In genomic region chr9:128361296-128361980, GRCh38 we compare ENCODE assay signal across 8 cellular contexts. TPM values are rescaled to one million over a fixed set of nuclear protein-coding genes. Genes with fewer than 3 reads are reported as not detected.
DNase-seq lines count a peak whose midpoint lies in the region; ATAC-seq, FAIRE-seq and TF ChIP-seq lines count a peak whose summit lies in the region.

No MANE protein-coding gene starts in this region.

- H3K27me3 ChIP-seq in HepG2 (ENCODE audit: control insufficient read depth in 1 of 2, insufficient read depth in 2 of 2, low read length in 2 of 2) (no peaks in the 10 kb centered on the region; a peak in 1 of 5 replicates), thoracic aorta (replicated peaks; ENCODE audit: insufficient read depth) (no peaks in the 10 kb centered on the region)

- H3K36me3 ChIP-seq in HepG2 (replicated peaks in 1 of 2; ENCODE audit: control insufficient read depth in 1 of 2, insufficient read depth in 2 of 2, low read length in 2 of 2) (0 out of 5 replicates have a peak, but pooled peaks cover 0 to 1% of the 10 kb centered on the region in 2 experiments), thoracic aorta (no peaks in the 10 kb centered on the region)

- no peak for ATAC-seq in HepG2
- ATAC-seq in thoracic aorta (ENCODE audit: insufficient number of reproducible peaks, low FRiP score, low read depth), result no peak
- no peak for ATAC-seq in GM18519 (IDR thresholded peaks at IDR 0.05; ENCODE audit: low FRiP score, unreplicated experiment)
- no peak for ATAC-seq in HG02981 (IDR thresholded peaks at IDR 0.05; ENCODE audit: unreplicated experiment)

- H3K9me3 Mint-ChIP-seq in activated CD4-positive, alpha-beta memory T cell treated with anti-CD3 and anti-CD28 coated beads for 36 hours, result no peaks in the 10 kb centered on the region
- no peaks in the 10 kb centered on the region for H3K9me3 Mint-ChIP-seq in activated CD4-positive, alpha-beta memory T cell treated with anti-CD3 and anti-CD28 coated beads, Interleukin-2, amount 10 ng/mL, durations not matched to agents 7 days and 5 days
- H3K9me3 Mint-ChIP-seq in activated naive CD8-positive, alpha-beta T cell treated with anti-CD3 and anti-CD28 coated beads for 36 hours, result no peaks in the 10 kb centered on the region

- CTCF ChIA-PET in activated CD4-positive, alpha-beta memory T cell treated with anti-CD3 and anti-CD28 coated beads for 36 hours (lab: Charles Lee), result interaction anchor here (0.6 to 2.9 kb wide), 23 partner anchors 10 to 603 kb away, joined by 3 to 42 read pairs (median 6); partner anchors contain the start of genes CERCAM, ENDOG and URM1
- CTCF ChIA-PET in activated CD4-positive, alpha-beta memory T cell treated with anti-CD3 and anti-CD28 coated beads, Interleukin-2, amount 10 ng/mL, durations not matched to agents 7 days and 5 days (lab: Charles Lee), result interaction anchor here (0.9 to 3.4 kb wide), 30 partner anchors 10 to 457 kb away, joined by 3 to 56 read pairs (median 6); partner anchors contain the start of genes ENDOG, SLC27A4 and URM1
- CTCF ChIA-PET in HepG2 (lab: Yijun Ruan, JAX; ENCODE audit: low intra/inter-chr PET ratio, low total read pairs), result interaction anchor here (1.3 to 2.5 kb wide), 3 partner anchors 49 to 53 kb away, joined by 3 to 24 read pairs (median 9); no protein-coding TSS in a partner anchor

- H4K20me1 ChIP-seq in HepG2 (ENCODE audit: insufficient read depth, low read length), result no peaks in the 10 kb centered on the region

- H3K9me3 ChIP-seq in HepG2 (ENCODE audit: low read length) (no peaks in the 10 kb centered on the region), thoracic aorta (no peaks in the 10 kb centered on the region)

- H3K79me2 ChIP-seq in HepG2 (ENCODE audit: insufficient read depth, low read length), result no peaks in the 10 kb centered on the region

- no peaks in the 10 kb centered on the region for H3K27me3 Mint-ChIP-seq in activated CD4-positive, alpha-beta memory T cell treated with anti-CD3 and anti-CD28 coated beads for 36 hours
- no peaks in the 10 kb centered on the region for H3K27me3 Mint-ChIP-seq in activated CD4-positive, alpha-beta memory T cell treated with anti-CD3 and anti-CD28 coated beads, Interleukin-2, amount 10 ng/mL, durations not matched to agents 7 days and 5 days
- no peaks in the 10 kb centered on the region for H3K27me3 Mint-ChIP-seq in activated naive CD8-positive, alpha-beta T cell treated with anti-CD3 and anti-CD28 coated beads for 36 hours

- FAIRE-seq in HepG2 (lab: Jason Lieb, UNC), result no peak

- H3K4me1 Mint-ChIP-seq in activated CD4-positive, alpha-beta memory T cell treated with anti-CD3 and anti-CD28 coated beads for 36 hours (ENCODE audit: low read depth), result peaks cover 9% of the 10 kb centered on the region
- peaks cover 11% of the 10 kb centered on the region for H3K4me1 Mint-ChIP-seq in activated CD4-positive, alpha-beta memory T cell treated with anti-CD3 and anti-CD28 coated beads, Interleukin-2, amount 10 ng/mL, durations not matched to agents 7 days and 5 days
- peaks cover 23% of the 10 kb centered on the region for H3K4me1 Mint-ChIP-seq in activated naive CD8-positive, alpha-beta T cell treated with anti-CD3 and anti-CD28 coated beads for 36 hours

- TF ChIP-seq CTCF in HepG2 (CRISPR knock-in tag; IDR thresholded peaks at IDR 0.05), result no peak
- TF ChIP-seq CTCF in thoracic aorta (IDR thresholded peaks at IDR 0.05), result no peak

- intact Hi-C loops in activated CD4-positive, alpha-beta memory T cell treated with anti-CD3 and anti-CD28 coated beads for 36 hours (cut with micrococcal nuclease), result loop anchor here (5.0 kb wide), 1 partner anchor 64 kb away; no protein-coding TSS in a partner anchor
- intact Hi-C loops in HepG2 (cut with micrococcal nuclease; ENCODE audit: unreplicated experiment), result no loop called here

- H3K4me3 ChIP-seq in HepG2 (replicated peaks in 1 of 3; ENCODE audit: insufficient read depth in 1 of 3, low read depth in 2 of 3, low read length in 3 of 3), result no peak overlapping the region
- peak overlapping the region; percentile 73 for H3K4me3 ChIP-seq in thoracic aorta

- H3K27ac Mint-ChIP-seq in activated CD4-positive, alpha-beta memory T cell treated with anti-CD3 and anti-CD28 coated beads for 36 hours, result peak overlapping the region; percentile 53
- H3K27ac Mint-ChIP-seq in activated CD4-positive, alpha-beta memory T cell treated with anti-CD3 and anti-CD28 coated beads, Interleukin-2, amount 10 ng/mL, durations not matched to agents 7 days and 5 days, result no peak overlapping the region
- peak overlapping the region; percentile 49 for H3K27ac Mint-ChIP-seq in activated naive CD8-positive, alpha-beta T cell treated with anti-CD3 and anti-CD28 coated beads for 36 hours

- in situ Hi-C loops in HepG2 (cut with HindIII; ENCODE audit: extremely low pct_ligation_motif_present, low pct_unique_long_range_greater_than_20kb), result loop anchor here (5.0 kb wide), 1 partner anchor 51 kb away; no protein-coding TSS in a partner anchor

- WGBS in HepG2 (ENCODE audit: low lambda C conversion rate), result 71% methylated on average over 14 of the region's 14 CpGs

- no peak overlapping the region for H3K9ac ChIP-seq in HepG2 (ENCODE audit: insufficient read depth, low read depth, low read length)

- TF ChIP-seq RAD21 in HepG2 (CRISPR knock-in tag; IDR thresholded peaks at IDR 0.05), result no peak

- peaks cover 34% of the 10 kb centered on the region for H3K4me1 ChIP-seq in HepG2 (ENCODE audit: insufficient read depth, low read length)
- H3K4me1 ChIP-seq in thoracic aorta (ENCODE audit: control insufficient read depth in 1 of 2, low read depth in 2 of 2), result peaks cover 4 to 18% of the 10 kb centered on the region in 2 donors

- no peak for TF ChIP-seq POLR2A in HepG2 (IDR thresholded peaks at IDR 0.05; ENCODE audit: insufficient read depth in 1 of 2, low read depth in 2 of 2, low read length in 2 of 2)

- POLR2A ChIA-PET in activated CD4-positive, alpha-beta memory T cell treated with anti-CD3 and anti-CD28 coated beads for 36 hours (lab: Charles Lee), result interaction anchor here (0.6 to 0.7 kb wide), 2 partner anchors 9 to 689 kb away, joined by 3 to 4 read pairs; no protein-coding TSS in a partner anchor
- POLR2A ChIA-PET in activated CD4-positive, alpha-beta memory T cell treated with anti-CD3 and anti-CD28 coated beads, Interleukin-2, amount 10 ng/mL, durations not matched to agents 7 days and 5 days (lab: Charles Lee), result interaction anchor here (0.8 to 2.2 kb wide), 4 partner anchors 10 to 201 kb away, joined by 3 to 31 read pairs (median 4); partner anchors contain the start of genes BBLN and URM1
- POLR2A ChIA-PET in HepG2 (lab: Yijun Ruan, JAX), result interaction anchor here (1.0 to 1.5 kb wide), 6 partner anchors 10 to 86 kb away, joined by 3 to 14 read pairs (median 6); partner anchors contain the start of genes GOLGA2, SWI5 and URM1

- H3K4me3 Mint-ChIP-seq in activated CD4-positive, alpha-beta memory T cell treated with anti-CD3 and anti-CD28 coated beads for 36 hours, result peak overlapping the region; percentile 50
- no peak overlapping the region for H3K4me3 Mint-ChIP-seq in activated CD4-positive, alpha-beta memory T cell treated with anti-CD3 and anti-CD28 coated beads, Interleukin-2, amount 10 ng/mL, durations not matched to agents 7 days and 5 days
- no peak overlapping the region for H3K4me3 Mint-ChIP-seq in activated naive CD8-positive, alpha-beta T cell treated with anti-CD3 and anti-CD28 coated beads for 36 hours

- no peak overlapping the region for H2AFZ ChIP-seq in HepG2 (ENCODE audit: low read length)

- TF ChIP-seq EP300 in HepG2 (IDR thresholded peaks at IDR 0.05; ENCODE audit: low read depth in 2 of 2, low read length in 2 of 2), result no peak
- no peak for TF ChIP-seq EP300 in HepG2 (CRISPR knock-in tag; IDR thresholded peaks at IDR 0.05; ENCODE audit: borderline replicate concordance)

- BruUV-seq in HepG2 (replicated peaks; lab: Mats Ljungman, UMichigan), result no TSS peak

- no peaks in the 10 kb centered on the region for H3K36me3 Mint-ChIP-seq in activated CD4-positive, alpha-beta memory T cell treated with anti-CD3 and anti-CD28 coated beads for 36 hours
- no peaks in the 10 kb centered on the region for H3K36me3 Mint-ChIP-seq in activated CD4-positive, alpha-beta memory T cell treated with anti-CD3 and anti-CD28 coated beads, Interleukin-2, amount 10 ng/mL, durations not matched to agents 7 days and 5 days (ENCODE audit: low read depth)
- peaks cover 4% of the 10 kb centered on the region for H3K36me3 Mint-ChIP-seq in activated naive CD8-positive, alpha-beta T cell treated with anti-CD3 and anti-CD28 coated beads for 36 hours

- peak overlapping the region; percentile 98 for H3K4me2 ChIP-seq in HepG2 (ENCODE audit: low read depth, low read length)

- no peak for DNase-seq in activated CD4-positive, alpha-beta memory T cell treated with anti-CD3 and anti-CD28 coated beads for 36 hours
- DNase-seq in activated CD4-positive, alpha-beta memory T cell treated with anti-CD3 and anti-CD28 coated beads, Interleukin-2, amount 10 ng/mL, durations not matched to agents 7 days and 5 days, result no peak
- no peak for DNase-seq in activated naive CD8-positive, alpha-beta T cell treated with anti-CD3 and anti-CD28 coated beads for 36 hours
- DNase-seq in HepG2 (ENCODE audit: low spot score), result no peak
- no peak for DNase-seq in thoracic aorta (ENCODE audit: low spot score)
- no peak for DNase-seq in NCI-H2081 treated with DMSO at 0.1 percent for 48 hours (lab: John Stamatoyannopoulos, UW)

- H3K27ac ChIP-seq in HepG2 (ENCODE audit: extremely low read length, insufficient read depth, low read length), result no peak overlapping the region
- peak overlapping the region; percentile 43 to 69 for H3K27ac ChIP-seq in thoracic aorta

RNA-seq across cellular contexts. Expression of gene URM1, which starts 9.7 kb away (rescaled TPM):
- 10 to 100 TPM; 45.9 to 50.0 TPM for total RNA-seq in activated CD4-positive, alpha-beta memory T cell treated with anti-CD3 and anti-CD28 coated beads for 36 hours
- 10 to 100 TPM; 62.8 to 64.3 TPM for total RNA-seq in activated CD4-positive, alpha-beta memory T cell treated with anti-CD3 and anti-CD28 coated beads, Interleukin-2, amount 10 ng/mL, durations not matched to agents 7 days and 5 days
- total RNA-seq in activated naive CD8-positive, alpha-beta T cell treated with anti-CD3 and anti-CD28 coated beads for 36 hours, result 10 to 100 TPM; 81.7 to 85.6 TPM
- total RNA-seq in HepG2 (2016; rRNA removed; fragmentation: Illumina TruSeq; extraction: Trizol) (37.1 and 42.1 TPM in 2 replicates), thoracic aorta (10 to 100 TPM; 25.3 to 71.8 TPM)
- total RNA-seq in HepG2 (2016; cell fraction: cytosol; rRNA removed; fragmentation: Illumina TruSeq; extraction: Trizol; ENCODE audit: low read depth), result 7.2 and 8.5 TPM in 2 replicates
- 34.5 and 46.1 TPM in 2 replicates for total RNA-seq in HepG2 (2016; cell fraction: insoluble cytoplasmic fraction; rRNA removed; fragmentation: Illumina TruSeq; extraction: Trizol)
- 23.0 and 25.4 TPM in 2 replicates for total RNA-seq in HepG2 (2016; cell fraction: membrane; rRNA removed; fragmentation: Illumina TruSeq; extraction: Trizol)
- total RNA-seq in HepG2 (2016; cell fraction: nucleus; rRNA removed; fragmentation: Illumina TruSeq; extraction: Trizol), result 19.0 and 24.0 TPM in 2 replicates
- polyA plus RNA-seq in HepG2 (2011; rRNA removed), result 41.3 and 51.5 TPM in 2 replicates
- 28.0 and 37.2 TPM in 2 replicates for polyA plus RNA-seq in HepG2 (2011; cell fraction: cytosol; rRNA removed)
- polyA plus RNA-seq in HepG2 (2011; cell fraction: nucleus; rRNA removed), result 80.9 and 98.9 TPM in 2 replicates
- polyA plus RNA-seq in HepG2 (2012), result 44.2 and 48.1 TPM in 2 replicates
- 12.6 and 15.0 TPM in 2 replicates for polyA plus RNA-seq in HepG2 (2016; cell fraction: cytosol; fragmentation: Illumina TruSeq; extraction: Trizol; ENCODE audit: low read depth)
- polyA plus RNA-seq in HepG2 (2016; cell fraction: insoluble cytoplasmic fraction; fragmentation: Illumina TruSeq; extraction: Trizol; ENCODE audit: low read depth), result 55.0 and 56.0 TPM in 2 replicates
- 24.9 and 27.1 TPM in 2 replicates for polyA plus RNA-seq in HepG2 (2016; cell fraction: membrane; fragmentation: Illumina TruSeq; extraction: Trizol; ENCODE audit: low read depth)
- polyA plus RNA-seq in HepG2 (2016; cell fraction: nucleus; fragmentation: Illumina TruSeq; extraction: Trizol; ENCODE audit: insufficient read depth, low read depth), result 49.6 and 53.8 TPM in 2 replicates
- polyA minus RNA-seq in HepG2 (2011; rRNA and poly(A)+ RNA removed; ENCODE audit: low replicate concordance), result 55.9 and 116 TPM in 2 replicates
- polyA minus RNA-seq in HepG2 (2011; cell fraction: cytosol; rRNA and poly(A)+ RNA removed), result 13.8 and 16.4 TPM in 2 replicates
- polyA minus RNA-seq in HepG2 (2011; cell fraction: nucleus; rRNA and poly(A)+ RNA removed), result 11.3 and 16.7 TPM in 2 replicates

RNA-seq across cellular contexts. Expression of gene SLC27A4, which starts 21.1 kb away (rescaled TPM):
- 10 to 100 TPM; 12.6 to 14.1 TPM for total RNA-seq in activated CD4-positive, alpha-beta memory T cell treated with anti-CD3 and anti-CD28 coated beads for 36 hours
- total RNA-seq in activated CD4-positive, alpha-beta memory T cell treated with anti-CD3 and anti-CD28 coated beads, Interleukin-2, amount 10 ng/mL, durations not matched to agents 7 days and 5 days, result 10 to 100 TPM; 13.6 to 14.0 TPM
- 10 to 100 TPM; 21.0 to 22.8 TPM for total RNA-seq in activated naive CD8-positive, alpha-beta T cell treated with anti-CD3 and anti-CD28 coated beads for 36 hours
- total RNA-seq in HepG2 (2016; rRNA removed; fragmentation: Illumina TruSeq; extraction: Trizol), result 9.3 and 18.8 TPM in 2 replicates
- total RNA-seq in HepG2 (2016; cell fraction: cytosol; rRNA removed; fragmentation: Illumina TruSeq; extraction: Trizol; ENCODE audit: low read depth), result 6.3 and 6.8 TPM in 2 replicates
- 8.9 and 19.1 TPM in 2 replicates for total RNA-seq in HepG2 (2016; cell fraction: insoluble cytoplasmic fraction; rRNA removed; fragmentation: Illumina TruSeq; extraction: Trizol)
- total RNA-seq in HepG2 (2016; cell fraction: membrane; rRNA removed; fragmentation: Illumina TruSeq; extraction: Trizol), result 17.4 and 19.4 TPM in 2 replicates
- 16.1 and 21.0 TPM in 2 replicates for total RNA-seq in HepG2 (2016; cell fraction: nucleus; rRNA removed; fragmentation: Illumina TruSeq; extraction: Trizol)
- 10.6 and 16.9 TPM in 2 replicates for polyA plus RNA-seq in HepG2 (2011; rRNA removed)
- polyA plus RNA-seq in HepG2 (2011; cell fraction: cytosol; rRNA removed), result 12.5 and 14.4 TPM in 2 replicates
- 30.1 and 31.3 TPM in 2 replicates for polyA plus RNA-seq in HepG2 (2011; cell fraction: nucleus; rRNA removed)
- 11.0 and 16.6 TPM in 2 replicates for polyA plus RNA-seq in HepG2 (2012)
- polyA plus RNA-seq in HepG2 (2016; cell fraction: cytosol; fragmentation: Illumina TruSeq; extraction: Trizol; ENCODE audit: low read depth), result 5.9 and 7.6 TPM in 2 replicates
- 10.5 and 13.4 TPM in 2 replicates for polyA plus RNA-seq in HepG2 (2016; cell fraction: insoluble cytoplasmic fraction; fragmentation: Illumina TruSeq; extraction: Trizol; ENCODE audit: low read depth)
- 14.0 and 17.0 TPM in 2 replicates for polyA plus RNA-seq in HepG2 (2016; cell fraction: membrane; fragmentation: Illumina TruSeq; extraction: Trizol; ENCODE audit: low read depth)
- polyA plus RNA-seq in HepG2 (2016; cell fraction: nucleus; fragmentation: Illumina TruSeq; extraction: Trizol; ENCODE audit: insufficient read depth, low read depth), result 30.8 and 31.8 TPM in 2 replicates
- polyA minus RNA-seq in HepG2 (2011; rRNA and poly(A)+ RNA removed; ENCODE audit: low replicate concordance), result 44.7 and 85.4 TPM in 2 replicates
- polyA minus RNA-seq in HepG2 (2011; cell fraction: cytosol; rRNA and poly(A)+ RNA removed), result 11.3 and 17.5 TPM in 2 replicates
- 9.3 and 12.4 TPM in 2 replicates for polyA minus RNA-seq in HepG2 (2011; cell fraction: nucleus; rRNA and poly(A)+ RNA removed)
- 10 to 100 TPM; 20.9 to 36.8 TPM for total RNA-seq in thoracic aorta

RNA-seq across cellular contexts. Expression of gene COQ4, which starts 38.8 kb away (rescaled TPM):
- total RNA-seq in activated CD4-positive, alpha-beta memory T cell treated with anti-CD3 and anti-CD28 coated beads for 36 hours, result 10 to 100 TPM; 33.0 to 35.5 TPM
- 10 to 100 TPM; 27.6 to 28.4 TPM for total RNA-seq in activated CD4-positive, alpha-beta memory T cell treated with anti-CD3 and anti-CD28 coated beads, Interleukin-2, amount 10 ng/mL, durations not matched to agents 7 days and 5 days
- 10 to 100 TPM; 41.4 to 45.6 TPM for total RNA-seq in activated naive CD8-positive, alpha-beta T cell treated with anti-CD3 and anti-CD28 coated beads for 36 hours
- total RNA-seq in HepG2 (2016; rRNA removed; fragmentation: Illumina TruSeq; extraction: Trizol) (16.2 and 26.1 TPM in 2 replicates), thoracic aorta (10 to 100 TPM; 28.7 to 40.1 TPM)
- 11.9 and 18.5 TPM in 2 replicates for total RNA-seq in HepG2 (2016; cell fraction: cytosol; rRNA removed; fragmentation: Illumina TruSeq; extraction: Trizol; ENCODE audit: low read depth)
- 14.1 and 27.2 TPM in 2 replicates for total RNA-seq in HepG2 (2016; cell fraction: insoluble cytoplasmic fraction; rRNA removed; fragmentation: Illumina TruSeq; extraction: Trizol)
- total RNA-seq in HepG2 (2016; cell fraction: membrane; rRNA removed; fragmentation: Illumina TruSeq; extraction: Trizol), result 20.4 and 27.0 TPM in 2 replicates
- total RNA-seq in HepG2 (2016; cell fraction: nucleus; rRNA removed; fragmentation: Illumina TruSeq; extraction: Trizol), result 19.9 and 21.8 TPM in 2 replicates
- 36.0 and 37.5 TPM in 2 replicates for polyA plus RNA-seq in HepG2 (2011; rRNA removed)
- polyA plus RNA-seq in HepG2 (2011; cell fraction: cytosol; rRNA removed), result 22.7 and 32.6 TPM in 2 replicates
- 80.9 and 82.1 TPM in 2 replicates for polyA plus RNA-seq in HepG2 (2011; cell fraction: nucleus; rRNA removed)
- 17.6 and 19.0 TPM in 2 replicates for polyA plus RNA-seq in HepG2 (2012)
- polyA plus RNA-seq in HepG2 (2016; cell fraction: cytosol; fragmentation: Illumina TruSeq; extraction: Trizol; ENCODE audit: low read depth), result 18.0 and 23.7 TPM in 2 replicates
- 17.7 and 21.6 TPM in 2 replicates for polyA plus RNA-seq in HepG2 (2016; cell fraction: insoluble cytoplasmic fraction; fragmentation: Illumina TruSeq; extraction: Trizol; ENCODE audit: low read depth)
- 21.8 and 28.2 TPM in 2 replicates for polyA plus RNA-seq in HepG2 (2016; cell fraction: membrane; fragmentation: Illumina TruSeq; extraction: Trizol; ENCODE audit: low read depth)
- 60.0 and 62.1 TPM in 2 replicates for polyA plus RNA-seq in HepG2 (2016; cell fraction: nucleus; fragmentation: Illumina TruSeq; extraction: Trizol; ENCODE audit: insufficient read depth, low read depth)
- polyA minus RNA-seq in HepG2 (2011; rRNA and poly(A)+ RNA removed; ENCODE audit: low replicate concordance), result 45.1 and 143 TPM in 2 replicates
- polyA minus RNA-seq in HepG2 (2011; cell fraction: cytosol; rRNA and poly(A)+ RNA removed), result 10.4 and 12.0 TPM in 2 replicates
- 38.2 and 49.6 TPM in 2 replicates for polyA minus RNA-seq in HepG2 (2011; cell fraction: nucleus; rRNA and poly(A)+ RNA removed)

RNA-seq across cellular contexts. Expression of gene TRUB2, which starts 39.2 kb away (rescaled TPM):
- total RNA-seq in activated CD4-positive, alpha-beta memory T cell treated with anti-CD3 and anti-CD28 coated beads for 36 hours, result 10 to 100 TPM; 27.2 to 27.4 TPM
- total RNA-seq in activated CD4-positive, alpha-beta memory T cell treated with anti-CD3 and anti-CD28 coated beads, Interleukin-2, amount 10 ng/mL, durations not matched to agents 7 days and 5 days, result 10 to 100 TPM; 16.9 to 18.9 TPM
- total RNA-seq in activated naive CD8-positive, alpha-beta T cell treated with anti-CD3 and anti-CD28 coated beads for 36 hours, result 10 to 100 TPM; 43.5 to 45.4 TPM
- total RNA-seq in HepG2 (2016; rRNA removed; fragmentation: Illumina TruSeq; extraction: Trizol) (41.2 and 57.8 TPM in 2 replicates), thoracic aorta (1 to 10 TPM; 7.4 to 8.4 TPM)
- 10.4 and 12.1 TPM in 2 replicates for total RNA-seq in HepG2 (2016; cell fraction: cytosol; rRNA removed; fragmentation: Illumina TruSeq; extraction: Trizol; ENCODE audit: low read depth)
- total RNA-seq in HepG2 (2016; cell fraction: insoluble cytoplasmic fraction; rRNA removed; fragmentation: Illumina TruSeq; extraction: Trizol), result 45.4 and 61.4 TPM in 2 replicates
- 14.0 and 15.7 TPM in 2 replicates for total RNA-seq in HepG2 (2016; cell fraction: membrane; rRNA removed; fragmentation: Illumina TruSeq; extraction: Trizol)
- total RNA-seq in HepG2 (2016; cell fraction: nucleus; rRNA removed; fragmentation: Illumina TruSeq; extraction: Trizol), result 16.3 and 19.3 TPM in 2 replicates
- polyA plus RNA-seq in HepG2 (2011; rRNA removed), result 22.3 and 26.5 TPM in 2 replicates
- 15.5 and 18.8 TPM in 2 replicates for polyA plus RNA-seq in HepG2 (2011; cell fraction: cytosol; rRNA removed)
- 10.4 and 11.9 TPM in 2 replicates for polyA plus RNA-seq in HepG2 (2011; cell fraction: nucleus; rRNA removed)
- 17.0 and 18.3 TPM in 2 replicates for polyA plus RNA-seq in HepG2 (2012)
- 8.5 and 10.6 TPM in 2 replicates for polyA plus RNA-seq in HepG2 (2016; cell fraction: cytosol; fragmentation: Illumina TruSeq; extraction: Trizol; ENCODE audit: low read depth)
- polyA plus RNA-seq in HepG2 (2016; cell fraction: insoluble cytoplasmic fraction; fragmentation: Illumina TruSeq; extraction: Trizol; ENCODE audit: low read depth), result 47.4 and 47.7 TPM in 2 replicates
- polyA plus RNA-seq in HepG2 (2016; cell fraction: membrane; fragmentation: Illumina TruSeq; extraction: Trizol; ENCODE audit: low read depth), result 9.1 and 10.5 TPM in 2 replicates
- polyA plus RNA-seq in HepG2 (2016; cell fraction: nucleus; fragmentation: Illumina TruSeq; extraction: Trizol; ENCODE audit: insufficient read depth, low read depth), result 23.3 and 26.5 TPM in 2 replicates
- 28.6 and 113 TPM in 2 replicates for polyA minus RNA-seq in HepG2 (2011; rRNA and poly(A)+ RNA removed; ENCODE audit: low replicate concordance)
- 18.2 and 21.4 TPM in 2 replicates for polyA minus RNA-seq in HepG2 (2011; cell fraction: cytosol; rRNA and poly(A)+ RNA removed)
- 12.0 and 13.4 TPM in 2 replicates for polyA minus RNA-seq in HepG2 (2011; cell fraction: nucleus; rRNA and poly(A)+ RNA removed)

RNA-seq across cellular contexts. Expression of gene CERCAM, which starts 59.2 kb away (rescaled TPM):
- 1 to 10 TPM; 1.0 to 1.1 TPM for total RNA-seq in activated CD4-positive, alpha-beta memory T cell treated with anti-CD3 and anti-CD28 coated beads for 36 hours
- 1 to 10 TPM; 1.3 TPM for total RNA-seq in activated CD4-positive, alpha-beta memory T cell treated with anti-CD3 and anti-CD28 coated beads, Interleukin-2, amount 10 ng/mL, durations not matched to agents 7 days and 5 days
- total RNA-seq in activated naive CD8-positive, alpha-beta T cell treated with anti-CD3 and anti-CD28 coated beads for 36 hours, result 1 to 10 TPM; 1.4 to 2.2 TPM
- 4.2 and 9.0 TPM in 2 replicates for total RNA-seq in HepG2 (2016; rRNA removed; fragmentation: Illumina TruSeq; extraction: Trizol)
- 3.2 and 3.4 TPM in 2 replicates for total RNA-seq in HepG2 (2016; cell fraction: cytosol; rRNA removed; fragmentation: Illumina TruSeq; extraction: Trizol; ENCODE audit: low read depth)
- 2.8 and 8.0 TPM in 2 replicates for total RNA-seq in HepG2 (2016; cell fraction: insoluble cytoplasmic fraction; rRNA removed; fragmentation: Illumina TruSeq; extraction: Trizol)
- total RNA-seq in HepG2 (2016; cell fraction: membrane; rRNA removed; fragmentation: Illumina TruSeq; extraction: Trizol), result 5.1 TPM in 2 replicates
- total RNA-seq in HepG2 (2016; cell fraction: nucleus; rRNA removed; fragmentation: Illumina TruSeq; extraction: Trizol), result 10.5 and 11.6 TPM in 2 replicates
- 17.1 and 19.6 TPM in 2 replicates for polyA plus RNA-seq in HepG2 (2011; rRNA removed)
- polyA plus RNA-seq in HepG2 (2011; cell fraction: cytosol; rRNA removed), result 15.6 and 24.7 TPM in 2 replicates
- polyA plus RNA-seq in HepG2 (2011; cell fraction: nucleus; rRNA removed), result 52.1 and 62.8 TPM in 2 replicates
- 5.9 and 7.0 TPM in 2 replicates for polyA plus RNA-seq in HepG2 (2012)
- 4.7 and 5.3 TPM in 2 replicates for polyA plus RNA-seq in HepG2 (2016; cell fraction: cytosol; fragmentation: Illumina TruSeq; extraction: Trizol; ENCODE audit: low read depth)
- polyA plus RNA-seq in HepG2 (2016; cell fraction: insoluble cytoplasmic fraction; fragmentation: Illumina TruSeq; extraction: Trizol; ENCODE audit: low read depth), result 3.9 and 4.0 TPM in 2 replicates
- 6.5 and 7.0 TPM in 2 replicates for polyA plus RNA-seq in HepG2 (2016; cell fraction: membrane; fragmentation: Illumina TruSeq; extraction: Trizol; ENCODE audit: low read depth)
- polyA plus RNA-seq in HepG2 (2016; cell fraction: nucleus; fragmentation: Illumina TruSeq; extraction: Trizol; ENCODE audit: insufficient read depth, low read depth), result 18.8 and 19.8 TPM in 2 replicates
- 1.3 and 29.5 TPM in 2 replicates for polyA minus RNA-seq in HepG2 (2011; rRNA and poly(A)+ RNA removed; ENCODE audit: low replicate concordance)
- polyA minus RNA-seq in HepG2 (2011; cell fraction: cytosol; rRNA and poly(A)+ RNA removed), result 9.5 and 10.8 TPM in 2 replicates
- polyA minus RNA-seq in HepG2 (2011; cell fraction: nucleus; rRNA and poly(A)+ RNA removed), result 8.8 and 10.6 TPM in 2 replicates
- 100 to 1,000 TPM in 1 of 2 donors, 10 to 100 TPM in 1; 51.8 to 120 TPM for total RNA-seq in thoracic aorta
